In the genomic region with DNA sequence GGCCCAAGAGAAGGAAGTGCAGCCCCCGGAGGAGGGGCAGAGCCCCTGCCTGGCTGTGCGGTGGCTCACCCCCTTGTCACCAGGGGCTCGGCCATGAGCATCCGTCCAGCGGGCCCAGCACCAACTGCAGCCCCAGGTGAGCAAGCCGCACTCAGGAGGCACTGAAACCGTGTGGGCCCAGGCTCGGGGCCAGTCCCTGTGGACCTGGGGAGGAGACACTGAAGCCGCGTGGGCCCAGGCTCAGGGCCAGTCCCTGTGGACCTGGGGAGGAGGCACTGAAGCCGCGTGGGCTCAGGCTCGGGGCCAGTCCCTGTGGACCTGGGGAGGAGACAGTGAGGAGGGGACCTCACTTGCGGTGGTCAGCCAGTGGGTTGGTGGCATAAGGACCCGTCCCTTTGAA, we compare ENCODE assay signal across 1 cellular context.
TF ChIP-seq lines count a peak whose summit lies in the region.

No MANE protein-coding gene starts in this region.

TF ChIP-seq in GM12878, 131 proteins besides CTCF, POLR2A, EP300 and RAD21:
- no peak for TF ChIP-seq SKIL (IDR thresholded peaks at IDR 0.05; ENCODE audit: low read depth, poor library complexity, severe bottlenecking)
- no peak for TF ChIP-seq BHLHE40 (IDR thresholded peaks at IDR 0.05; ENCODE audit: borderline replicate concordance in 1 of 2, low read depth in 2 of 2, low read length in 1 of 2)
- TF ChIP-seq, protein P1, sequence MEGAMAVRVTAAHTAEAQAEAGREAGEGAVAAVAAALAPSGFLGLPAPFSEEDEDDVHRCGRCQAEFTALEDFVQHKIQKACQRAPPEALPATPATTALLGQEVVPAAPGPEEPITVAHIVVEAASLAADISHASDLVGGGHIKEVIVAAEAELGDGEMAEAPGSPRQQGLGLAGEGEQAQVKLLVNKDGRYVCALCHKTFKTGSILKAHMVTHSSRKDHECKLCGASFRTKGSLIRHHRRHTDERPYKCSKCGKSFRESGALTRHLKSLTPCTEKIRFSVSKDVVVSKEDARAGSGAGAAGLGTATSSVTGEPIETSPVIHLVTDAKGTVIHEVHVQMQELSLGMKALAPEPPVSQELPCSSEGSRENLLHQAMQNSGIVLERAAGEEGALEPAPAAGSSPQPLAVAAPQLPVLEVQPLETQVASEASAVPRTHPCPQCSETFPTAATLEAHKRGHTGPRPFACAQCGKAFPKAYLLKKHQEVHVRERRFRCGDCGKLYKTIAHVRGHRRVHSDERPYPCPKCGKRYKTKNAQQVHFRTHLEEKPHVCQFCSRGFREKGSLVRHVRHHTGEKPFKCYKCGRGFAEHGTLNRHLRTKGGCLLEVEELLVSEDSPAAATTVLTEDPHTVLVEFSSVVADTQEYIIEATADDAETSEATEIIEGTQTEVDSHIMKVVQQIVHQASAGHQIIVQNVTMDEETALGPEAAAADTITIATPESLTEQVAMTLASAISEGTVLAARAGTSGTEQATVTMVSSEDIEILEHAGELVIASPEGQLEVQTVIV (IDR thresholded peaks at IDR 0.05; ENCODE audit: borderline replicate concordance, partially characterized antibody): no peak
